In the genomic region with DNA sequence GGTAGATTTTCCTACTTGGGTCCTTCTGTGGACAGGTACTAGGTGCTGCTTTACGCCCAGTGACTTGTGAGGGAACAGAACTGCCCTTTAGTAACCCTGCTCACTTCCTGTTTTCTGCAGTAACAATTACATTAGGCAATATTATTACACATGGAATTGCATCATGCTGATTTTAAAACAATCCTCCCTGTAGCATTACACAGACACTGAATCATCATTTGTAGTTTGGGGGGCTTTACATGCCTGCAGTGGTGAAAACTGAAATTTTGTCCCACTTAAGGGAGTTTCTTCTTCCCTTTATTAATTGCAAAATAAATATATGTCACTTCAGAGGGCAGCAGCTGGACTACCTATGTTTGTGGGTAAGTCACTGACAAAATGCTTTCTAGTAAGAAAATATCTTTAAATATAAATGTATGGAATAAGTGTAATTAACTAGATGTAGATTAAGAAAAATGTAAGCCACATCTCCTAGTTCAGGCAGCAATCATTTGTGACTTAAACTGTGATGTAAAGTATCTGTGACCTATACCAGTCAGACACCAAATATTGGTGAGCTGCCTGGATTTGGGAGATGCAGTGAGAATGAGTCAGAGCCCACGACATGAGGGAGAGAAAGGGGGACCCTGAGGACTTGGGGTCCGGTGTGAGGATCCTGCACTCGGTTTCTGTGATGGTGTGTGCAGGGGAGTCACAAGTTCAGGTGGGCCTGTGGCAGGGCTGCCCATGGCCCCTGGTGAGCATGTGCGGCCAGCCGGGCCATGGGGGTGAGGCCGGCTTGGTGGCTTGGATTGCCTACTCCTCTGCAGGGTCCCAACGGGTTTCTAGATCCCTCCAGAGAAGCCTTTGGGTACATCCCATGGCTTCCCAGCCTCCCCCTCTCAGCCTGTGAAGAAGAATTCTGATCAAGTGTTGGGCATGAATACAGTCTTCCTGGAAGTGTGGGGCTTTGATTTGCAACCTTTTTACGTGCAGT, we compare ENCODE assay signal across 9 cellular contexts. TPM values are rescaled to one million over a fixed set of nuclear protein-coding genes. Genes with fewer than 3 reads are reported as not detected.
DNase-seq lines count a peak whose midpoint lies in the region; ATAC-seq and TF ChIP-seq lines count a peak whose summit lies in the region.
"Had no signal": no experiment of that assay in that cellular context is flagged by ENCODE, and none has a peak within 500 bp of the region (broad histone marks: within the 10 kb centered on the region; RNA-seq: fewer than 3 reads in every experiment).

No MANE protein-coding gene starts in this region.

- H3K27me3 ChIP-seq in ACC112 (ENCODE audit: insufficient read depth, low read length) (peaks cover 15% of the 10 kb centered on the region), SJSA1 (replicated peaks) (no peaks in the 10 kb centered on the region; the same call in 1 of the 2 replicates), uterus (no peaks in the 10 kb centered on the region)
- H3K27me3 ChIP-seq: dorsolateral prefrontal cortex had no signal

- peak; percentile 24 to 42 for DNase-seq in SJSA1 (ENCODE audit: low read depth in 1 of 2, low spot score in 2 of 2)
- DNase-seq in fibroblast of peridontal ligament (ENCODE audit: extremely low read depth), result peak; percentile 47
- DNase-seq in stimulated activated naive CD8-positive, alpha-beta T cell treated with anti-CD3 and anti-CD28 coated beads, Interleukin-15, Interleukin-2, amounts not matched to agents 100 U/mL and 50 U/mL, for 24 hours, result no peak
- no peak for DNase-seq in hepatic stellate cell (ENCODE audit: low spot score)
- no peak for DNase-seq in uterus
- DNase-seq in NCI-H446 treated with DMSO at 0.1 percent for 48 hours (lab: John Stamatoyannopoulos, UW), result no peak

- no peak for TF ChIP-seq CTCF in uterus (IDR thresholded peaks at IDR 0.05)

- no peak for TF ChIP-seq POLR2A in uterus (IDR thresholded peaks at IDR 0.05)

- no peaks in the 10 kb centered on the region for H3K36me3 ChIP-seq in ACC112 (ENCODE audit: insufficient read depth, low read length)
- H3K36me3 ChIP-seq in SJSA1, result no peaks in the 10 kb centered on the region
- no peaks in the 10 kb centered on the region for H3K36me3 ChIP-seq in uterus

- intact Hi-C loops in uterus (cut with DNase I; ENCODE audit: low total_unique reads), result no loop called here

- no peak overlapping the region for H3K4me3 ChIP-seq in ACC112 (ENCODE audit: low read depth, low read length)
- H3K4me3 ChIP-seq in SJSA1, result no peak overlapping the region
- no peak overlapping the region for H3K4me3 ChIP-seq in uterus
- H3K4me3 ChIP-seq: dorsolateral prefrontal cortex had no signal

- peaks cover 24% of the 10 kb centered on the region for H3K4me1 ChIP-seq in ACC112 (ENCODE audit: control insufficient read depth, insufficient read depth, low read length, unreplicated experiment)
- peaks cover 17% of the 10 kb centered on the region for H3K4me1 ChIP-seq in SJSA1 (replicated peaks)
- no peaks in the 10 kb centered on the region for H3K4me1 ChIP-seq in uterus

- ATAC-seq in GM21529 (IDR thresholded peaks at IDR 0.05; ENCODE audit: unreplicated experiment), result peak; percentile 79
- ATAC-seq in stimulated activated naive CD8-positive, alpha-beta T cell treated with anti-CD3 and anti-CD28 coated beads, Interleukin-15, Interleukin-2, amounts not matched to agents 100 U/mL and 50 U/mL, for 24 hours, result peak; percentile 76

- H3K27ac ChIP-seq in ACC112 (ENCODE audit: low read depth, low read length) (peak overlapping the region; percentile 27), SJSA1 (peak overlapping the region; percentile 18), uterus (no peak overlapping the region)
- H3K27ac ChIP-seq: dorsolateral prefrontal cortex had no signal

- no peak overlapping the region for H2AFZ ChIP-seq in ACC112 (ENCODE audit: low read length, unreplicated experiment)

- no peaks in the 10 kb centered on the region for H3K9me3 ChIP-seq in SJSA1 (replicated peaks)
- H3K9me3 ChIP-seq in uterus, result no peaks in the 10 kb centered on the region

- H3K79me2 ChIP-seq in ACC112 (ENCODE audit: control insufficient read depth, insufficient read depth, low read length, unreplicated experiment), result no peaks in the 10 kb centered on the region

RNA-seq across cellular contexts. Expression of a gene that starts 19.2 kb away (rescaled TPM):
- total RNA-seq in SJSA1 (2014; rRNA removed; shearing (Covaris generic)), result 4.5 and 11.5 TPM in 2 replicates
- total RNA-seq in uterus, result 10 to 100 TPM; 11.8 to 51.7 (median 18.4) TPM

Comparison
In these comparisons a context has a peak if more than half of its experiments do, and no peak if none do; other contexts are left out.
1. H3K27ac ChIP-seq: peak in ACC112 (single experiment) and SJSA1 (single experiment); none in uterus (0 of 2).
2. DNase-seq: peak in SJSA1 (2 of 2) and fibroblast of peridontal ligament (single experiment); none in stimulated activated naive CD8-positive, alpha-beta T cell treated with anti-CD3 and anti-CD28 coated beads, Interleukin-15, Interleukin-2, amounts not matched to agents 100 U/mL and 50 U/mL, for 24 hours (single experiment), hepatic stellate cell (single experiment), uterus (0 of 2) and NCI-H446 treated with DMSO at 0.1 percent for 48 hours (single experiment).